ENCODE assay signal across 8 cellular contexts in genomic region chr9:104868687-104869404, GRCh38. TPM values are rescaled to one million over a fixed set of nuclear protein-coding genes. Genes with fewer than 3 reads are reported as not detected.
A peak's percentile ranks its signal among the peaks of the same experiment; 100 is the strongest.
DNase-seq lines count a peak whose midpoint lies in the region; ATAC-seq and TF ChIP-seq lines count a peak whose summit lies in the region.

No MANE protein-coding gene starts in this region.

- no peaks in the 10 kb centered on the region for H3K36me3 ChIP-seq in SJSA1
- no peaks in the 10 kb centered on the region for H3K36me3 ChIP-seq in fibroblast of lung (ENCODE audit: control insufficient read depth, insufficient read depth, low read length)
- peaks cover 42% of the 10 kb centered on the region for H3K36me3 ChIP-seq in neutrophil

- H3K4me3 Mint-ChIP-seq in activated CD8-positive, alpha-beta T cell treated with anti-CD3 and anti-CD28 coated beads for 36 hours = no peak overlapping the region

- no peak overlapping the region for H3K27ac Mint-ChIP-seq in activated CD8-positive, alpha-beta T cell treated with anti-CD3 and anti-CD28 coated beads for 36 hours

- H3K4me2 ChIP-seq in fibroblast of lung (ENCODE audit: extremely low read depth, insufficient read depth, low read length) = peak overlapping the region; percentile 25

- H3K27me3 Mint-ChIP-seq in activated CD8-positive, alpha-beta T cell treated with anti-CD3 and anti-CD28 coated beads for 36 hours = no peaks in the 10 kb centered on the region

- peaks cover 2% of the 10 kb centered on the region for H3K79me2 ChIP-seq in fibroblast of lung (ENCODE audit: control insufficient read depth, insufficient read depth, low read length)

- H3K4me3 ChIP-seq in SJSA1 = no peak overlapping the region
- H3K4me3 ChIP-seq in fibroblast of lung (replicated peaks in 1 of 4; ENCODE audit: control extremely low read depth in 1 of 4, insufficient read depth in 1 of 4, low read depth in 3 of 4, low read length in 4 of 4) = no peak overlapping the region
- H3K4me3 ChIP-seq in neutrophil (ENCODE audit: low read depth in 1 of 2, low read length in 1 of 2) = no peak overlapping the region

- H3K27me3 ChIP-seq in SJSA1 (replicated peaks) (no peaks in the 10 kb centered on the region), fibroblast of lung (ENCODE audit: control insufficient read depth, insufficient read depth, low read length) (no peaks in the 10 kb centered on the region), neutrophil (no peaks in the 10 kb centered on the region)

- ATAC-seq in GM21576 (IDR thresholded peaks at IDR 0.05; ENCODE audit: unreplicated experiment) = peak; percentile 96
- ATAC-seq in activated CD8-positive, alpha-beta T cell treated with anti-CD3 and anti-CD28 coated beads for 36 hours = no peak

- no peaks in the 10 kb centered on the region for H4K20me1 ChIP-seq in fibroblast of lung (ENCODE audit: control insufficient read depth, extremely low read depth, insufficient read depth, low read length)

- POLR2A ChIA-PET in activated CD8-positive, alpha-beta T cell treated with anti-CD3 and anti-CD28 coated beads for 36 hours (lab: Charles Lee) = no interaction called here

- DNase-seq in DMS79 treated with DMSO at 0.1 percent for 48 hours (lab: John Stamatoyannopoulos, UW) (peak; percentile 72), HT1080 (ENCODE audit: low read depth) (peak; percentile 92), SJSA1 (ENCODE audit: low read depth in 1 of 2, low spot score in 2 of 2) (peak; percentile 47 to 48), fibroblast of lung (ENCODE audit: low read depth in 2 of 2) (peak; percentile 92 to 95), COR-L47 (lab: John Stamatoyannopoulos, UW) (no peak)
- no peak for DNase-seq in activated CD8-positive, alpha-beta T cell treated with anti-CD3 and anti-CD28 coated beads for 36 hours

- no peaks in the 10 kb centered on the region for H3K36me3 Mint-ChIP-seq in activated CD8-positive, alpha-beta T cell treated with anti-CD3 and anti-CD28 coated beads for 36 hours (ENCODE audit: low read depth)

- no peak overlapping the region for H2AFZ ChIP-seq in fibroblast of lung (ENCODE audit: low read length)

- no peaks in the 10 kb centered on the region for H3K9me3 Mint-ChIP-seq in activated CD8-positive, alpha-beta T cell treated with anti-CD3 and anti-CD28 coated beads for 36 hours

- H3K9me3 ChIP-seq in SJSA1 (replicated peaks) = no peaks in the 10 kb centered on the region
- H3K9me3 ChIP-seq in fibroblast of lung (ENCODE audit: control insufficient read depth, insufficient read depth, low read depth, low read length) = no peaks in the 10 kb centered on the region
- H3K9me3 ChIP-seq in neutrophil = no peaks in the 10 kb centered on the region

- H3K9ac ChIP-seq in fibroblast of lung (ENCODE audit: insufficient read depth, low read length) = no peak overlapping the region

- peak overlapping the region; percentile 30 for H3K27ac ChIP-seq in SJSA1
- peak overlapping the region; percentile 37 for H3K27ac ChIP-seq in fibroblast of lung (ENCODE audit: insufficient read depth, low read length)
- H3K27ac ChIP-seq in neutrophil = peak overlapping the region; percentile 80

- H3K4me1 ChIP-seq in SJSA1 (replicated peaks) = peaks cover 83% of the 10 kb centered on the region
- H3K4me1 ChIP-seq in fibroblast of lung (ENCODE audit: control insufficient read depth, extremely low read depth, insufficient read depth, low read length) = peaks cover 49% of the 10 kb centered on the region
- H3K4me1 ChIP-seq in neutrophil (ENCODE audit: control insufficient read depth in 1 of 2, insufficient read depth in 1 of 2, low read depth in 1 of 2, low read length in 1 of 2) = peaks cover 14 to 51% of the 10 kb centered on the region in 2 experiments

- intact Hi-C loops in activated CD8-positive, alpha-beta T cell treated with anti-CD3 and anti-CD28 coated beads for 36 hours (cut with micrococcal nuclease) = no loop called here

- no peaks in the 10 kb centered on the region for H3K4me1 Mint-ChIP-seq in activated CD8-positive, alpha-beta T cell treated with anti-CD3 and anti-CD28 coated beads for 36 hours (ENCODE audit: low read depth)

- no peak for TF ChIP-seq CTCF in fibroblast of lung (conservative IDR thresholded peaks at IDR 0.05 in 1 of 2, IDR thresholded peaks at IDR 0.05 in 1 of 2; ENCODE audit: low read depth in 1 of 2, low read length in 2 of 2)
- TF ChIP-seq CTCF in neutrophil (IDR thresholded peaks at IDR 0.05) = no peak
- no peak for TF ChIP-seq CTCF in activated CD8-positive, alpha-beta T cell treated with anti-CD3 and anti-CD28 coated beads for 36 hours (IDR thresholded peaks at IDR 0.05)

- CTCF ChIA-PET in activated CD8-positive, alpha-beta T cell treated with anti-CD3 and anti-CD28 coated beads for 36 hours (lab: Charles Lee) = interaction anchor here (1.2 to 1.8 kb wide), 2 partner anchors 8 to 14 kb away, joined by 3 to 8 read pairs; no protein-coding TSS in a partner anchor

RNA-seq across cellular contexts. Expression of gene ABCA1, which starts 59.1 kb away (rescaled TPM):
- 6.3 and 6.4 TPM in 2 replicates for total RNA-seq in HT1080 (2014; rRNA removed; shearing (Covaris generic))
- polyA plus RNA-seq in HT1080 (2015; cell fraction: cytosol; rRNA removed) = 4.3 and 5.2 TPM in 2 replicates
- 24.6 and 25.1 TPM in 2 replicates for polyA plus RNA-seq in HT1080 (2015; cell fraction: nucleus; rRNA removed)
- total RNA-seq in SJSA1 (2014; rRNA removed; shearing (Covaris generic)) = 4.7 and 8.9 TPM in 2 replicates
- 60.4 and 75.2 TPM in 2 replicates for total RNA-seq in fibroblast of lung
- polyA plus RNA-seq in fibroblast of lung = 11.5 and 22.4 TPM in 2 replicates
- polyA plus RNA-seq in fibroblast of lung (2012) = 7.2 and 12.3 TPM in 2 replicates
- polyA minus RNA-seq in fibroblast of lung (ENCODE audit: low replicate concordance) = 143 and 175 TPM in 2 replicates
- total RNA-seq in activated CD8-positive, alpha-beta T cell treated with anti-CD3 and anti-CD28 coated beads for 36 hours = under 1 TPM; 0.20 to 0.38 TPM

Comparison
In these comparisons a context has a peak if more than half of its experiments do, and no peak if none do; other contexts are left out.
1. DNase-seq: peak in DMS79 treated with DMSO at 0.1 percent for 48 hours (single experiment), HT1080 (single experiment), SJSA1 (2 of 2) and fibroblast of lung (2 of 2); none in COR-L47 (single experiment) and activated CD8-positive, alpha-beta T cell treated with anti-CD3 and anti-CD28 coated beads for 36 hours (single experiment).
2. H3K27ac ChIP-seq: peak in every context shown above with its lines; median percentile 80 in neutrophil; 37 in fibroblast of lung; 30 in SJSA1.